ENCODE assay signal across 10 cellular contexts in the genomic region with DNA sequence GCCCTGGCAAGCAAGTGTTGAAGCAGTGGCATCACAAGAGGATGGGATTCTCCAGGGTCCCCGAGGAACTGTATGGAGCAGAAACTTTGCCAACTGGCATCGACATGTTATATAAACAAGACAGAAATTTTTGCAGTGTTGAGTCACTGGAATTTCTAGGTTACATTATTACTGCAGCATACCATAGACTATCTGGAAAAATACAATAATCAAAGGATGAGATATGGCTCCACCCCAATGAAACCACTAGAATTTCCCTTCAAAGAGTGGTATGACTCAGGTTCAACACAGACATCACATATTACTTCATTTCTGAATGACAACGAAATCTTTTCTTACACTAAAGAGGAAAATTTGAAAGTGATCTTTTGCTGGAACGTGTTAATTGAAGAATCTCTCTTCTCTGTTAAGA.
DNase-seq lines count a peak whose midpoint lies in the region; ATAC-seq and TF ChIP-seq lines count a peak whose summit lies in the region.
"Had no signal": no experiment of that assay in that cellular context is flagged by ENCODE, and none has a peak within 500 bp of the region (broad histone marks: within the 10 kb centered on the region; RNA-seq: fewer than 3 reads in every experiment).

No MANE protein-coding gene starts in this region.

- BruUV-seq in mammary epithelial cell (replicated peaks; lab: Mats Ljungman, UMichigan), result no TSS peak

- peak overlapping the region; percentile 76 for H2AFZ ChIP-seq in mammary epithelial cell (ENCODE audit: low read depth, low read length)

- H3K4me2 ChIP-seq in mammary epithelial cell (ENCODE audit: insufficient read depth, low read depth, low read length), result peak overlapping the region; percentile 62

- H3K36me3 ChIP-seq in mammary epithelial cell (ENCODE audit: insufficient read depth, low read length) (no peaks in the 10 kb centered on the region), suprapubic skin (no peaks in the 10 kb centered on the region)

- no peaks in the 10 kb centered on the region for H3K79me2 ChIP-seq in mammary epithelial cell (ENCODE audit: insufficient read depth, low read length)

- H3K4me3 ChIP-seq in mammary epithelial cell (replicated peaks in 1 of 3; ENCODE audit: insufficient read depth in 1 of 3, low read depth in 2 of 3, low read length in 3 of 3) (peak overlapping the region in 1 of 3 experiments; percentile 12), suprapubic skin (no peak overlapping the region)

- H3K27ac ChIP-seq in mammary epithelial cell (ENCODE audit: insufficient read depth, low read depth, low read length) (peak overlapping the region; percentile 99), suprapubic skin (no peak overlapping the region)

- no peaks in the 10 kb centered on the region for H3K9me3 ChIP-seq in mammary epithelial cell (replicated peaks; ENCODE audit: insufficient read depth, low read length)
- no peaks in the 10 kb centered on the region for H3K9me3 ChIP-seq in suprapubic skin

- CTCF ChIA-PET in mammary epithelial cell (lab: Charles Lee; ENCODE audit: low non-redundant PET), result no interaction called here

- TF ChIP-seq POLR2A in suprapubic skin (IDR thresholded peaks at IDR 0.05), result no peak

- intact Hi-C loops in mammary epithelial cell (cut with micrococcal nuclease), result loop anchor here (1.0 kb wide), 1 partner anchor 38 kb away; no protein-coding TSS in a partner anchor

- in situ Hi-C loops in mammary epithelial cell (cut with MboI; ENCODE audit: low sequenced_read_pairs in 2 of 2), result no loop called here

- no peaks in the 10 kb centered on the region for H4K20me1 ChIP-seq in mammary epithelial cell (ENCODE audit: insufficient read depth, low read length)

- ATAC-seq in GM18517 (IDR thresholded peaks at IDR 0.05; ENCODE audit: unreplicated experiment), result no peak

- dilution Hi-C loops in mammary epithelial cell (cut with HindIII; ENCODE audit: low sequenced_read_pairs), result no loop called here

- no peak for TF ChIP-seq EP300 in suprapubic skin (IDR thresholded peaks at IDR 0.05)

- H3K4me1 ChIP-seq in mammary epithelial cell (ENCODE audit: insufficient read depth, low read length), result peaks cover 17% of the 10 kb centered on the region
- H3K4me1 ChIP-seq in suprapubic skin, result peaks cover 18% of the 10 kb centered on the region

- DNase-seq in DMS53 treated with DMSO at 0.1 percent for 48 hours (lab: John Stamatoyannopoulos, UW; ENCODE audit: unreplicated experiment) (peak; percentile 36), HPDE6-E6E7 (ENCODE audit: extremely low spot score) (peak; percentile 66), mammary epithelial cell (peak; percentile 93), mucosa of gallbladder (ENCODE audit: low spot score) (peak; percentile 25), RPMI8226 (no peak), suprapubic skin (ENCODE audit: low spot score in 2 of 2) (no peak)
- DNase-seq: mesendoderm; NCI-H187; stimulated activated CD4-positive, alpha-beta T cell treated with anti-CD3 and anti-CD28 coated beads, Interleukin-12 subunit alpha, Interleukin-12 subunit beta, amount 100 ng/mL, for 4 hours had no signal

- WGBS in mammary epithelial cell (ENCODE audit: low coverage, missing lambda C conversion rate), result 2% methylated on average over 4 of the region's 4 CpGs
- 23% methylated on average over 4 of the region's 4 CpGs for WGBS in suprapubic skin

- TF ChIP-seq CTCF in mammary epithelial cell (conservative IDR thresholded peaks at IDR 0.05 in 1 of 2, IDR thresholded peaks at IDR 0.05 in 1 of 2; ENCODE audit: extremely low read depth in 1 of 2, insufficient read depth in 1 of 2, low read depth in 1 of 2, low read length in 2 of 2) (no peak), suprapubic skin (IDR thresholded peaks at IDR 0.05) (no peak)

- H3K9ac ChIP-seq in mammary epithelial cell (ENCODE audit: insufficient read depth, low read length), result peak overlapping the region; percentile 83

- H3K27me3 ChIP-seq in mammary epithelial cell (ENCODE audit: insufficient read depth, low read length) (no peaks in the 10 kb centered on the region), suprapubic skin (no peaks in the 10 kb centered on the region)

Comparison
In these comparisons a context has a peak if more than half of its experiments do, and no peak if none do; other contexts are left out.
1. DNase-seq: peak in DMS53 treated with DMSO at 0.1 percent for 48 hours (single experiment), HPDE6-E6E7 (single experiment), mammary epithelial cell (single experiment) and mucosa of gallbladder (single experiment); none in RPMI8226 (single experiment) and suprapubic skin (0 of 2).